1 cellular context compared by ENCODE assay signal in the genomic region with DNA sequence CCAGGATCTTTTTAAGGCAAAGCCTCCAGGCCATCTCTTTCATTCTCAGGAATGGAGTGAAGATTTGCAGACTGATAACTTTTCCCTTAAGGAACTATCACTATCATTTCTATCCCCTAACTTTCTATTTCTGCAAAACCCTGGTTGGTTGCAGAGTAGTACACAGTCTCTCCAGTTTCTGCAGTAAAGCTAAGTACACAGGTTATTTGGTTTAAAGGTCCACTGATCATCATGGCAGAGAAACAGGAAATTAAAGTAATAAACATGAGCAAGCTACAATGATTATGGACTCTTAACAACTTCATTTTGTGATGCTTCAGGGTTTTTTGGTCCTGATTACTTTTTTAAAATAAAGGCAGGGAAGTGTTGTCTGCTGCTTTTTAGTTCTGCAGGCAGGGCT.
TF ChIP-seq lines count a peak whose summit lies in the region.

No MANE protein-coding gene starts in this region.

TF ChIP-seq in GM23338, 12 proteins besides CTCF, POLR2A, EP300 and RAD21 (continued from another document):
- TF ChIP-seq, protein P1, sequence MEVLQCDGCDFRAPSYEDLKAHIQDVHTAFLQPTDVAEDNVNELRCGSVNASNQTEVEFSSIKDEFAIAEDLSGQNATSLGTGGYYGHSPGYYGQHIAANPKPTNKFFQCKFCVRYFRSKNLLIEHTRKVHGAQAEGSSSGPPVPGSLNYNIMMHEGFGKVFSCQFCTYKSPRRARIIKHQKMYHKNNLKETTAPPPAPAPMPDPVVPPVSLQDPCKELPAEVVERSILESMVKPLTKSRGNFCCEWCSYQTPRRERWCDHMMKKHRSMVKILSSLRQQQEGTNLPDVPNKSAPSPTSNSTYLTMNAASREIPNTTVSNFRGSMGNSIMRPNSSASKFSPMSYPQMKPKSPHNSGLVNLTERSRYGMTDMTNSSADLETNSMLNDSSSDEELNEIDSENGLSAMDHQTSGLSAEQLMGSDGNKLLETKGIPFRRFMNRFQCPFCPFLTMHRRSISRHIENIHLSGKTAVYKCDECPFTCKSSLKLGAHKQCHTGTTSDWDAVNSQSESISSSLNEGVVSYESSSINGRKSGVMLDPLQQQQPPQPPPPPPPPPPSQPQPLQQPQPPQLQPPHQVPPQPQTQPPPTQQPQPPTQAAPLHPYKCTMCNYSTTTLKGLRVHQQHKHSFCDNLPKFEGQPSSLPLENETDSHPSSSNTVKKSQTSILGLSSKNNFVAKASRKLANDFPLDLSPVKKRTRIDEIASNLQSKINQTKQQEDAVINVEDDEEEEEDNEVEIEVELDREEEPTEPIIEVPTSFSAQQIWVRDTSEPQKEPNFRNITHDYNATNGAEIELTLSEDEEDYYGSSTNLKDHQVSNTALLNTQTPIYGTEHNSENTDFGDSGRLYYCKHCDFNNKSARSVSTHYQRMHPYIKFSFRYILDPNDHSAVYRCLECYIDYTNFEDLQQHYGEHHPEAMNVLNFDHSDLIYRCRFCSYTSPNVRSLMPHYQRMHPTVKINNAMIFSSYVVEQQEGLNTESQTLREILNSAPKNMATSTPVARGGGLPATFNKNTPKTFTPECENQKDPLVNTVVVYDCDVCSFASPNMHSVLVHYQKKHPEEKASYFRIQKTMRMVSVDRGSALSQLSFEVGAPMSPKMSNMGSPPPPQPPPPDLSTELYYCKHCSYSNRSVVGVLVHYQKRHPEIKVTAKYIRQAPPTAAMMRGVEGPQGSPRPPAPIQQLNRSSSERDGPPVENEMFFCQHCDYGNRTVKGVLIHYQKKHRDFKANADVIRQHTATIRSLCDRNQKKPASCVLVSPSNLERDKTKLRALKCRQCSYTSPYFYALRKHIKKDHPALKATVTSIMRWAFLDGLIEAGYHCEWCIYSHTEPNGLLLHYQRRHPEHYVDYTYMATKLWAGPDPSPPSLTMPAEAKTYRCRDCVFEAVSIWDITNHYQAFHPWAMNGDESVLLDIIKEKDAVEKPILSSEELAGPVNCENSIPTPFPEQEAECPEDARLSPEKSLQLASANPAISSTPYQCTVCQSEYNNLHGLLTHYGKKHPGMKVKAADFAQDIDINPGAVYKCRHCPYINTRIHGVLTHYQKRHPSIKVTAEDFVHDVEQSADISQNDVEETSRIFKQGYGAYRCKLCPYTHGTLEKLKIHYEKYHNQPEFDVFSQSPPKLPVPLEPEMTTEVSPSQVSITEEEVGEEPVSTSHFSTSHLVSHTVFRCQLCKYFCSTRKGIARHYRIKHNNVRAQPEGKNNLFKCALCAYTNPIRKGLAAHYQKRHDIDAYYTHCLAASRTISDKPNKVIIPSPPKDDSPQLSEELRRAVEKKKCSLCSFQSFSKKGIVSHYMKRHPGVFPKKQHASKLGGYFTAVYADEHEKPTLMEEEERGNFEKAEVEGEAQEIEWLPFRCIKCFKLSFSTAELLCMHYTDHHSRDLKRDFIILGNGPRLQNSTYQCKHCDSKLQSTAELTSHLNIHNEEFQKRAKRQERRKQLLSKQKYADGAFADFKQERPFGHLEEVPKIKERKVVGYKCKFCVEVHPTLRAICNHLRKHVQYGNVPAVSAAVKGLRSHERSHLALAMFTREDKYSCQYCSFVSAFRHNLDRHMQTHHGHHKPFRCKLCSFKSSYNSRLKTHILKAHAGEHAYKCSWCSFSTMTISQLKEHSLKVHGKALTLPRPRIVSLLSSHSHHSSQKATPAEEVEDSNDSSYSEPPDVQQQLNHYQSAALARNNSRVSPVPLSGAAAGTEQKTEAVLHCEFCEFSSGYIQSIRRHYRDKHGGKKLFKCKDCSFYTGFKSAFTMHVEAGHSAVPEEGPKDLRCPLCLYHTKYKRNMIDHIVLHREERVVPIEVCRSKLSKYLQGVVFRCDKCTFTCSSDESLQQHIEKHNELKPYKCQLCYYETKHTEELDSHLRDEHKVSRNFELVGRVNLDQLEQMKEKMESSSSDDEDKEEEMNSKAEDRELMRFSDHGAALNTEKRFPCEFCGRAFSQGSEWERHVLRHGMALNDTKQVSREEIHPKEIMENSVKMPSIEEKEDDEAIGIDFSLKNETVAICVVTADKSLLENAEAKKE (CRISPR knock-in tag; IDR thresholded peaks at IDR 0.05) = no peak
- TF ChIP-seq NANOG (IDR thresholded peaks at IDR 0.05; ENCODE audit: borderline replicate concordance) (no peak), POLR2AphosphoS5 (IDR thresholded peaks at IDR 0.05; ENCODE audit: low read depth) (no peak), EZH2phosphoT487 (IDR thresholded peaks at IDR 0.05; ENCODE audit: unreplicated experiment) (no peak), ZNF331 (CRISPR knock-in tag; IDR thresholded peaks at IDR 0.05; ENCODE audit: low read depth) (no peak), EZH2 (IDR thresholded peaks at IDR 0.05; ENCODE audit: low read depth, unreplicated experiment) (no peak), CREB1 (CRISPR knock-in tag; IDR thresholded peaks at IDR 0.05; ENCODE audit: low read depth) (no peak), ZNF114 (CRISPR knock-in tag; IDR thresholded peaks at IDR 0.05) (no peak)
TF ChIP-seq in GM23338: peak in this region for 0.
